Comparison of ENCODE assay signal across 18 cellular contexts in the genomic region with DNA sequence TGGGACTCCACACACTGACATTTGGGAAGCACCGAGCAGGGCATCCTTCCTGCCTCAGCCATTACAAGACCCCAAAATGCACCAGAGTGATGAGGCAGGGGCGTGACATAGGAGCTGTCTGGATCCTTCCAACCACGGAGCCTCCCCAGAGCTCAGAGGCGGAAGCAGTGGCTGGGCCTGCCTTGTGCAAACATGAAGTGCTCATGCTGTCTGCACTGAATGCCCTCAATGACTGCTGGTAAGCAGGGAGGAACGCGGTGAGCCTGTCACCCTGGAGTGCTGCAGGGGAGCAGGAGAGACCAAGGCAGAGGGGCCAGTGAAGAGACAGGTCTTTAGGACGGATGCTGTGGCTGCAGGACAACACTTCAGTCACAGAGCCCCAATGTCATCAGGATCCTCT.
DNase-seq lines count a peak whose midpoint lies in the region; ATAC-seq, FAIRE-seq and TF ChIP-seq lines count a peak whose summit lies in the region.
"Had no signal": no experiment of that assay in that cellular context is flagged by ENCODE, and none has a peak within 500 bp of the region (broad histone marks: within the 10 kb centered on the region; RNA-seq: fewer than 3 reads in every experiment).

No MANE protein-coding gene starts in this region.

- H2AFZ ChIP-seq in HepG2 (ENCODE audit: low read length) = no peak overlapping the region

- CTCF ChIA-PET in HepG2 (lab: Yijun Ruan, JAX; ENCODE audit: low intra/inter-chr PET ratio, low total read pairs) (no interaction called here), Panc1 (lab: Charles Lee) (no interaction called here)

- no peak for TF ChIP-seq EP300 in HepG2 (IDR thresholded peaks at IDR 0.05; ENCODE audit: low read depth in 2 of 2, low read length in 2 of 2)
- TF ChIP-seq EP300 in HepG2 (CRISPR knock-in tag; IDR thresholded peaks at IDR 0.05; ENCODE audit: borderline replicate concordance) = no peak

- no peak overlapping the region for H3K9ac ChIP-seq in HepG2 (ENCODE audit: insufficient read depth, low read depth, low read length)

- no peak for TF ChIP-seq RAD21 in HepG2 (CRISPR knock-in tag; IDR thresholded peaks at IDR 0.05)

- no peak for TF ChIP-seq CTCF in HepG2 (CRISPR knock-in tag; IDR thresholded peaks at IDR 0.05)
- TF ChIP-seq CTCF in right lobe of liver (IDR thresholded peaks at IDR 0.05) = no peak
- TF ChIP-seq CTCF in Panc1 (IDR thresholded peaks at IDR 0.05) = no peak

- POLR2A ChIA-PET in HepG2 (lab: Yijun Ruan, JAX) = no interaction called here
- POLR2A ChIA-PET in Panc1 (lab: Charles Lee) = no interaction called here

- in situ Hi-C loops in HepG2 (cut with HindIII; ENCODE audit: extremely low pct_ligation_motif_present, low pct_unique_long_range_greater_than_20kb) (no loop called here), Panc1 (cut with HindIII; ENCODE audit: low pct_unique_long_range_greater_than_20kb, low sequenced_read_pairs) (no loop called here)

- BruUV-seq in HepG2 (replicated peaks; lab: Mats Ljungman, UMichigan) (no TSS peak), Panc1 (replicated peaks; lab: Mats Ljungman, UMichigan) (no TSS peak)

- 11% methylated on average over 3 of the region's 7 CpGs for WGBS in HepG2 (ENCODE audit: low lambda C conversion rate)
- WGBS in right lobe of liver (ENCODE audit: insufficient coverage, low coverage, low lambda C conversion rate, missing lambda C conversion rate) = 26% methylated on average over 5 of the region's 7 CpGs

- DNase-seq in HepG2 (ENCODE audit: low spot score) (no peak), right lobe of liver (no peak), Panc1 (ENCODE audit: low read depth, low spot score) (no peak), left ventricle myocardium superior (peak; percentile 38), COLO829 (ENCODE audit: low spot score) (no peak)
- no peak for DNase-seq in stimulated activated CD4-positive, alpha-beta T cell treated with anti-CD3 and anti-CD28 coated beads, Interleukin-4, amount 100 ng/mL, for 24 hours
- DNase-seq: Caco-2, DMS79, KBM-7, NCI-H1436 treated with DMSO at 0.1 percent for 48 hours, NCI-H2081, NCI-H524, SW 1271 had no signal

- H4K20me1 ChIP-seq in HepG2 (ENCODE audit: insufficient read depth, low read length) = no peaks in the 10 kb centered on the region

- H3K4me3 ChIP-seq in HepG2 (replicated peaks in 1 of 3; ENCODE audit: insufficient read depth in 1 of 3, low read depth in 2 of 3, low read length in 3 of 3) (no peak overlapping the region), right lobe of liver (no peak overlapping the region), Panc1 (ENCODE audit: low read depth in 2 of 2, low read length in 2 of 2) (no peak overlapping the region)
- H3K4me3 ChIP-seq: HAP-1, SJSA1 had no signal

- peak; percentile 53 for ATAC-seq in HepG2
- no peak for ATAC-seq in right lobe of liver
- peak; percentile 53; the same call in 1 of the 2 replicates for ATAC-seq in Panc1
- ATAC-seq in left ventricle myocardium superior = peak; percentile 62
- ATAC-seq in HG03354 (IDR thresholded peaks at IDR 0.05; ENCODE audit: poor library complexity, severe bottlenecking, unreplicated experiment) = no peak
- ATAC-seq in HG03135 (IDR thresholded peaks at IDR 0.05; ENCODE audit: unreplicated experiment) = no peak

- no peaks in the 10 kb centered on the region for H3K79me2 ChIP-seq in HepG2 (ENCODE audit: insufficient read depth, low read length)

- peaks cover 2 to 10% of the 10 kb centered on the region in 2 experiments; a peak in 3 of 5 replicates for H3K27me3 ChIP-seq in HepG2 (ENCODE audit: control insufficient read depth in 1 of 2, insufficient read depth in 2 of 2, low read length in 2 of 2)
- H3K27me3 ChIP-seq in right lobe of liver = no peaks in the 10 kb centered on the region
- no peaks in the 10 kb centered on the region; the same call in 1 of the 2 replicates for H3K27me3 ChIP-seq in Panc1 (ENCODE audit: control insufficient read depth, insufficient read depth, low read length)
- H3K27me3 ChIP-seq: SJSA1 had no signal

- H3K36me3 ChIP-seq in HepG2 (replicated peaks in 1 of 2; ENCODE audit: control insufficient read depth in 1 of 2, insufficient read depth in 2 of 2, low read length in 2 of 2) (no peaks in the 10 kb centered on the region), right lobe of liver (no peaks in the 10 kb centered on the region), Panc1 (ENCODE audit: control insufficient read depth, insufficient read depth, low read length) (no peaks in the 10 kb centered on the region)
- H3K36me3 ChIP-seq: HAP-1, SJSA1 had no signal

- no peak for TF ChIP-seq POLR2A in HepG2 (IDR thresholded peaks at IDR 0.05; ENCODE audit: insufficient read depth in 1 of 2, low read depth in 2 of 2, low read length in 2 of 2)
- no peak for TF ChIP-seq POLR2A in right lobe of liver (IDR thresholded peaks at IDR 0.05)

- intact Hi-C loops in HepG2 (cut with micrococcal nuclease; ENCODE audit: unreplicated experiment) = no loop called here
- intact Hi-C loops in right lobe of liver (cut with DNase I) = no loop called here
- intact Hi-C loops in Panc1 (cut with micrococcal nuclease; ENCODE audit: unreplicated experiment) = no loop called here
- intact Hi-C loops in left ventricle myocardium superior (cut with micrococcal nuclease) = no loop called here

- H3K9me3 ChIP-seq in HepG2 (ENCODE audit: low read length) (no peaks in the 10 kb centered on the region), right lobe of liver (no peaks in the 10 kb centered on the region), Panc1 (ENCODE audit: control insufficient read depth, insufficient read depth, low read depth, low read length) (no peaks in the 10 kb centered on the region)
- H3K9me3 ChIP-seq: Caco-2, HAP-1, SJSA1 had no signal

- FAIRE-seq in HepG2 (lab: Jason Lieb, UNC) = no peak

- no peak overlapping the region for H3K4me2 ChIP-seq in HepG2 (ENCODE audit: low read depth, low read length)

- no peak overlapping the region for H3K27ac ChIP-seq in HepG2 (ENCODE audit: extremely low read length, insufficient read depth, low read length)
- H3K27ac ChIP-seq in right lobe of liver = no peak overlapping the region
- no peak overlapping the region for H3K27ac ChIP-seq in Panc1 (ENCODE audit: low read length)
- H3K27ac ChIP-seq: C4-2B, SJSA1 had no signal

- no peaks in the 10 kb centered on the region for H3K4me1 ChIP-seq in HepG2 (ENCODE audit: insufficient read depth, low read length)
- H3K4me1 ChIP-seq in right lobe of liver = no peaks in the 10 kb centered on the region
- no peaks in the 10 kb centered on the region for H3K4me1 ChIP-seq in Panc1 (ENCODE audit: control insufficient read depth, insufficient read depth, low read length)
- H3K4me1 ChIP-seq: Caco-2, SJSA1 had no signal

TF ChIP-seq in HepG2, 621 proteins besides CTCF, POLR2A, EP300 and RAD21:
- no peak for TF ChIP-seq ARNTL (CRISPR knock-in tag; IDR thresholded peaks at IDR 0.05)

Comparison
In these comparisons a context has a peak if more than half of its experiments do, and no peak if none do; other contexts are left out.
1. ATAC-seq: peak in HepG2 (single experiment), Panc1 (single experiment) and left ventricle myocardium superior (single experiment); none in right lobe of liver (0 of 4), HG03354 (single experiment) and HG03135 (single experiment).